In genomic region chr3:53845881-53846133, GRCh38 we compare ENCODE assay signal across 8 cellular contexts. TPM values are rescaled to one million over a fixed set of nuclear protein-coding genes. Genes with fewer than 3 reads are reported as not detected.
DNase-seq lines count a peak whose midpoint lies in the region; ATAC-seq and TF ChIP-seq lines count a peak whose summit lies in the region.

No MANE protein-coding gene starts in this region.

- no peak for DNase-seq in T-helper 2 cell treated with Interferon-gamma antibody and Interleukin-4, amounts not matched to agents 5 μg/mL and 100 μg/mL, for 36 hours (ENCODE audit: low spot score)
- DNase-seq in T-helper 2 cell (no peak), ascending aorta (ENCODE audit: low spot score in 2 of 2) (no peak), NCI-H2171 treated with DMSO at 0.1 percent for 48 hours (lab: John Stamatoyannopoulos, UW) (no peak), DMS53 (lab: John Stamatoyannopoulos, UW) (no peak)

- H3K27me3 Mint-ChIP-seq in T-helper 2 cell treated with Interferon-gamma antibody and Interleukin-4, amounts not matched to agents 5 μg/mL and 100 μg/mL, for 36 hours (ENCODE audit: low read depth): peaks cover 61% of the 10 kb centered on the region

- H3K27ac Mint-ChIP-seq in T-helper 2 cell treated with Interferon-gamma antibody and Interleukin-4, amounts not matched to agents 5 μg/mL and 100 μg/mL, for 36 hours: no peak overlapping the region

- TF ChIP-seq RAD21 in liver (IDR thresholded peaks at IDR 0.05): no peak

- H3K36me3 ChIP-seq in ascending aorta (no peaks in the 10 kb centered on the region), liver (ENCODE audit: control insufficient read depth in 4 of 4, insufficient read depth in 3 of 4, low read depth in 1 of 4, low read length in 3 of 4) (no peaks in the 10 kb centered on the region), thymus (ENCODE audit: control insufficient read depth, insufficient read depth) (no peaks in the 10 kb centered on the region)

- peak overlapping the region; percentile 34 to 63 for H3K27ac ChIP-seq in ascending aorta
- H3K27ac ChIP-seq in liver (ENCODE audit: low read depth in 1 of 2, low read length in 2 of 2): peak overlapping the region; percentile 98 to 99
- H3K27ac ChIP-seq in thymus (ENCODE audit: low read depth): no peak overlapping the region

- WGBS in liver: under 1% methylated on average over 34 of the region's 34 CpGs
- under 1% methylated on average over 34 of the region's 34 CpGs for WGBS in thymus

- H3K27me3 ChIP-seq in ascending aorta (no peaks in the 10 kb centered on the region), liver (ENCODE audit: control insufficient read depth in 4 of 4, insufficient read depth in 4 of 4, low read length in 3 of 4) (no peaks in the 10 kb centered on the region), thymus (ENCODE audit: control insufficient read depth, insufficient read depth) (peaks cover 37% of the 10 kb centered on the region)

- peaks cover 17% of the 10 kb centered on the region for H3K4me1 Mint-ChIP-seq in T-helper 2 cell treated with Interferon-gamma antibody and Interleukin-4, amounts not matched to agents 5 μg/mL and 100 μg/mL, for 36 hours (ENCODE audit: low read depth)

- H3K4me1 ChIP-seq in ascending aorta (peaks cover 3 to 5% of the 10 kb centered on the region in 2 donors), liver (ENCODE audit: control insufficient read depth in 4 of 4, insufficient read depth in 4 of 4, low read length in 3 of 4) (peaks cover 2 to 46% (median 18%) of the 10 kb centered on the region in 4 donors), thymus (ENCODE audit: control insufficient read depth, insufficient read depth, low read length) (peaks cover 2% of the 10 kb centered on the region)

- no peaks in the 10 kb centered on the region for H3K9me3 ChIP-seq in ascending aorta
- H3K9me3 ChIP-seq in liver (ENCODE audit: control insufficient read depth in 4 of 4, low read length in 3 of 4): no peaks in the 10 kb centered on the region
- H3K9me3 ChIP-seq in thymus (ENCODE audit: control insufficient read depth): no peaks in the 10 kb centered on the region

- H3K9me3 Mint-ChIP-seq in T-helper 2 cell treated with Interferon-gamma antibody and Interleukin-4, amounts not matched to agents 5 μg/mL and 100 μg/mL, for 36 hours: no peaks in the 10 kb centered on the region

- peak overlapping the region; percentile 61 to 90 for H3K9ac ChIP-seq in liver (ENCODE audit: low read depth in 1 of 2, low read length in 2 of 2)

- peak overlapping the region; percentile 83 for H3K4me3 Mint-ChIP-seq in T-helper 2 cell treated with Interferon-gamma antibody and Interleukin-4, amounts not matched to agents 5 μg/mL and 100 μg/mL, for 36 hours

- no peak for ATAC-seq in HG02763 (IDR thresholded peaks at IDR 0.05; ENCODE audit: unreplicated experiment)

- TF ChIP-seq CTCF in ascending aorta (IDR thresholded peaks at IDR 0.05): no peak
- TF ChIP-seq CTCF in liver (IDR thresholded peaks at IDR 0.05; ENCODE audit: low read depth, low read length, missing input control): no peak

- intact Hi-C loops in ascending aorta (cut with DNase I): loop anchor here (5.0 kb wide), 1 partner anchor 74 kb away; no protein-coding TSS in a partner anchor

- H3K4me3 ChIP-seq in ascending aorta (peak overlapping the region; percentile 66 to 83), liver (ENCODE audit: low read depth in 1 of 3, low read length in 3 of 3) (peak overlapping the region; percentile 16 to 85 (median 58)), thymus (ENCODE audit: low read length) (peak overlapping the region; percentile 46)

- peaks cover 11% of the 10 kb centered on the region for H3K36me3 Mint-ChIP-seq in T-helper 2 cell treated with Interferon-gamma antibody and Interleukin-4, amounts not matched to agents 5 μg/mL and 100 μg/mL, for 36 hours (ENCODE audit: low read depth)

TF ChIP-seq in liver, 16 proteins besides CTCF, POLR2A, EP300 and RAD21:
- TF ChIP-seq FOXA2 (IDR thresholded peaks at IDR 0.05) (no peak), NR2F2 (IDR thresholded peaks at IDR 0.05) (no peak), GABPA (IDR thresholded peaks at IDR 0.05 in 1 of 2, conservative IDR thresholded peaks at IDR 0.05 in 1 of 2) (no peak), YY1 (IDR thresholded peaks at IDR 0.05) (no peak), SP1 (IDR thresholded peaks at IDR 0.05) (no peak), HNF4A (conservative IDR thresholded peaks at IDR 0.05) (no peak), JUND (IDR thresholded peaks at IDR 0.05) (no peak), HNF4G (IDR thresholded peaks at IDR 0.05) (no peak), ZBTB33 (IDR thresholded peaks at IDR 0.05) (no peak), TAF1 (conservative IDR thresholded peaks at IDR 0.05) (no peak), REST (IDR thresholded peaks at IDR 0.05) (no peak), RXRA (IDR thresholded peaks at IDR 0.05) (no peak), FOXA1 (IDR thresholded peaks at IDR 0.05) (no peak)
- TF ChIP-seq, protein P1, sequence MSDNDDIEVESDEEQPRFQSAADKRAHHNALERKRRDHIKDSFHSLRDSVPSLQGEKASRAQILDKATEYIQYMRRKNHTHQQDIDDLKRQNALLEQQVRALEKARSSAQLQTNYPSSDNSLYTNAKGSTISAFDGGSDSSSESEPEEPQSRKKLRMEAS (IDR thresholded peaks at IDR 0.05): no peak
- TF ChIP-seq, protein P2, sequence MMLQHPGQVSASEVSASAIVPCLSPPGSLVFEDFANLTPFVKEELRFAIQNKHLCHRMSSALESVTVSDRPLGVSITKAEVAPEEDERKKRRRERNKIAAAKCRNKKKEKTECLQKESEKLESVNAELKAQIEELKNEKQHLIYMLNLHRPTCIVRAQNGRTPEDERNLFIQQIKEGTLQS (IDR thresholded peaks at IDR 0.05): no peak

RNA-seq across cellular contexts. Expression of gene CHDH, which starts 0.4 kb away (rescaled TPM):
- total RNA-seq in ascending aorta (0.53 TPM), liver (10 to 100 TPM in 1 of 2 donors, 1 to 10 TPM in 1; 9.1 to 34.0 TPM)
- polyA plus RNA-seq in liver (10 to 100 TPM; 10.7 to 31.6 TPM), thymus (0.57 TPM)

RNA-seq across cellular contexts. Expression of gene IL17RB, which starts 0.6 kb away (rescaled TPM):
- not detected for total RNA-seq in ascending aorta
- 10 to 100 TPM; 11.8 to 14.6 TPM for total RNA-seq in liver
- polyA plus RNA-seq in liver: 10 to 100 TPM; 17.0 to 21.6 TPM
- polyA plus RNA-seq in thymus: 2.7 TPM

RNA-seq across cellular contexts. Expression of gene ACTR8, which starts 36.1 kb away (rescaled TPM):
- 16.6 TPM for total RNA-seq in ascending aorta
- total RNA-seq in liver: 10 to 100 TPM in 1 of 2 donors, 1 to 10 TPM in 1; 9.9 to 16.7 TPM
- polyA plus RNA-seq in liver: 1 to 10 TPM; 3.2 to 5.6 TPM
- 13.8 TPM for polyA plus RNA-seq in thymus

RNA-seq across cellular contexts. Expression of gene SELENOK, which starts 45.9 kb away (rescaled TPM):
- total RNA-seq in ascending aorta: 18.7 TPM
- total RNA-seq in liver: 10 to 100 TPM; 24.9 to 37.7 TPM
- 10 to 100 TPM; 40.0 to 80.2 TPM for polyA plus RNA-seq in liver
- 86.7 TPM for polyA plus RNA-seq in thymus

Comparison
In these comparisons a context has a peak if more than half of its experiments do, and no peak if none do; other contexts are left out.
1. RNA of gene IL17RB, which starts 0.6 kb away (total RNA-seq): 11.8 to 14.6 TPM in liver; not detected in ascending aorta (single experiment); every median in the first group is over 10 times any median in the second.
2. Peak in every context shown above with its lines, with median percentiles within 50 percentile points of each other: H3K4me3 ChIP-seq.